Comparison of ENCODE assay signal across 20 cellular contexts in genomic region chr3:65401359-65401810, GRCh38.
DNase-seq lines count a peak whose midpoint lies in the region; ATAC-seq and TF ChIP-seq lines count a peak whose summit lies in the region.
"Had no signal": no experiment of that assay in that cellular context is flagged by ENCODE, and none has a peak within 500 bp of the region (broad histone marks: within the 10 kb centered on the region; RNA-seq: fewer than 3 reads in every experiment).

No MANE protein-coding gene starts in this region.

- no peaks in the 10 kb centered on the region for H3K9me3 Mint-ChIP-seq in T-cell
- H3K9me3 Mint-ChIP-seq: activated naive CD8-positive, alpha-beta T cell treated with anti-CD3 and anti-CD28 coated beads, Interleukin-2, amount 10 ng/mL, durations not matched to agents 7 days and 5 days; activated T-helper 2 cell treated with anti-CD3 and anti-CD28 coated beads, Interferon-gamma antibody, Interleukin-2, Interleukin-4, amounts not matched to agents 10 μg/mL and 5 μg/mL and 100 μg/mL, durations not matched to agents 14 hours and 24 hours and 36 hours had no signal

- TF ChIP-seq POLR2A in transverse colon (IDR thresholded peaks at IDR 0.05), result no peak

- no peak for TF ChIP-seq CTCF in transverse colon (IDR thresholded peaks at IDR 0.05)

- no peaks in the 10 kb centered on the region for H3K4me1 Mint-ChIP-seq in T-cell
- H3K4me1 Mint-ChIP-seq: activated naive CD8-positive, alpha-beta T cell treated with anti-CD3 and anti-CD28 coated beads, Interleukin-2, amount 10 ng/mL, durations not matched to agents 7 days and 5 days; naive thymus-derived CD4-positive, alpha-beta T cell had no signal

- no peaks in the 10 kb centered on the region for H3K27me3 ChIP-seq in NT2/D1 (ENCODE audit: insufficient read depth, insufficient read length)
- no peaks in the 10 kb centered on the region for H3K27me3 ChIP-seq in muscle layer of colon (ENCODE audit: control insufficient read depth in 1 of 2, insufficient read depth in 2 of 2, low read length in 2 of 2)
- H3K27me3 ChIP-seq in transverse colon, result no peaks in the 10 kb centered on the region
- H3K27me3 ChIP-seq in aorta (ENCODE audit: control insufficient read depth in 1 of 2, insufficient read depth in 2 of 2, low read length in 1 of 2), result no peaks in the 10 kb centered on the region
- H3K27me3 ChIP-seq: cardiac muscle cell had no signal

- H3K36me3 Mint-ChIP-seq in T-cell, result no peaks in the 10 kb centered on the region
- H3K36me3 Mint-ChIP-seq: activated naive CD8-positive, alpha-beta T cell treated with anti-CD3 and anti-CD28 coated beads, Interleukin-2, amount 10 ng/mL, durations not matched to agents 7 days and 5 days; CD8-positive, alpha-beta T cell; naive thymus-derived CD4-positive, alpha-beta T cell had no signal

- intact Hi-C loops in head of caudate nucleus (cut with DNase I), result no loop called here
- intact Hi-C loops in transverse colon (cut with DNase I; ENCODE audit: low total_unique reads), result no loop called here
- intact Hi-C loops in aorta (cut with DNase I), result no loop called here

- H3K4me3 Mint-ChIP-seq in T-cell, result no peak overlapping the region
- H3K4me3 Mint-ChIP-seq: activated naive CD8-positive, alpha-beta T cell treated with anti-CD3 and anti-CD28 coated beads, Interleukin-2, amount 10 ng/mL, durations not matched to agents 7 days and 5 days; CD8-positive, alpha-beta T cell; naive thymus-derived CD4-positive, alpha-beta T cell had no signal

- H3K27ac Mint-ChIP-seq in T-cell, result no peak overlapping the region
- H3K27ac Mint-ChIP-seq: activated naive CD8-positive, alpha-beta T cell treated with anti-CD3 and anti-CD28 coated beads, Interleukin-2, amount 10 ng/mL, durations not matched to agents 7 days and 5 days; activated T-helper 2 cell treated with anti-CD3 and anti-CD28 coated beads, Interferon-gamma antibody, Interleukin-2, Interleukin-4, amounts not matched to agents 10 μg/mL and 5 μg/mL and 100 μg/mL, durations not matched to agents 14 hours and 24 hours and 36 hours; CD8-positive, alpha-beta T cell; naive thymus-derived CD4-positive, alpha-beta T cell had no signal

- in situ Hi-C loops in transverse colon (cut with MboI; ENCODE audit: low pct_ligation_motif_present in 1 of 4, low pct_unique_long_range_greater_than_20kb in 1 of 4, low sequenced_read_pairs in 3 of 4), result loop anchor here in 2 of 4 donors (25.0 kb wide), 2 partner anchors 714 to 864 kb away; partner anchors contain the start of gene ADAMTS9 (in 1 of the 2)

- H3K4me3 ChIP-seq in NT2/D1 (ENCODE audit: insufficient read length, low read depth) (no peak overlapping the region), muscle layer of colon (ENCODE audit: low read depth in 1 of 2, low read length in 2 of 2) (no peak overlapping the region), transverse colon (no peak overlapping the region), aorta (ENCODE audit: low read length in 2 of 2) (no peak overlapping the region)
- H3K4me3 ChIP-seq: cardiac muscle cell, lower lobe of right lung, psoas muscle, SK-N-MC had no signal

- TF ChIP-seq EP300 in transverse colon (IDR thresholded peaks at IDR 0.05; ENCODE audit: low read depth), result no peak

- POLR2A ChIA-PET in T-cell (lab: Charles Lee), result no interaction called here

- H3K27ac ChIP-seq in muscle layer of colon (ENCODE audit: low read depth, low read length), result peak overlapping the region; percentile 67
- H3K27ac ChIP-seq in transverse colon, result peak overlapping the region in 3 of 4 donors; percentile 41 to 62 (median 55)
- no peak overlapping the region for H3K27ac ChIP-seq in aorta (ENCODE audit: low read depth in 1 of 2, low read length in 2 of 2)
- H3K27ac ChIP-seq: cardiac muscle cell, lower lobe of right lung, psoas muscle, SK-N-MC had no signal

- CTCF ChIA-PET in T-cell (lab: Charles Lee), result interaction anchor here in 1 of 2 donors (0.6 kb wide), 1 partner anchor 42 kb away, joined by 3 read pairs; no protein-coding TSS in a partner anchor

- H3K9me3 ChIP-seq in NT2/D1 (ENCODE audit: insufficient read depth, low read length) (no peaks in the 10 kb centered on the region), muscle layer of colon (ENCODE audit: low read length) (no peaks in the 10 kb centered on the region), transverse colon (no peaks in the 10 kb centered on the region), aorta (ENCODE audit: control insufficient read depth, low read length) (no peaks in the 10 kb centered on the region)
- H3K9me3 ChIP-seq: lower lobe of right lung, psoas muscle had no signal

- H3K4me1 ChIP-seq in NT2/D1 (ENCODE audit: insufficient read depth, insufficient read length) (peaks cover 9% of the 10 kb centered on the region), muscle layer of colon (ENCODE audit: insufficient read depth, low read length) (peaks cover 22% of the 10 kb centered on the region), transverse colon (peaks cover 0 to 5% (median 0%) of the 10 kb centered on the region in 4 donors), aorta (ENCODE audit: control insufficient read depth in 1 of 2, insufficient read depth in 2 of 2, low read length in 2 of 2) (peaks cover 0 to 2% of the 10 kb centered on the region in 2 donors)
- H3K4me1 ChIP-seq: lower lobe of right lung had no signal

- no peak overlapping the region for H3K9ac ChIP-seq in NT2/D1 (ENCODE audit: insufficient read length, low read depth)
- no peak overlapping the region for H3K9ac ChIP-seq in muscle layer of colon (ENCODE audit: low read length)

- H3K27me3 Mint-ChIP-seq in T-cell, result no peaks in the 10 kb centered on the region
- H3K27me3 Mint-ChIP-seq: activated naive CD8-positive, alpha-beta T cell treated with anti-CD3 and anti-CD28 coated beads, Interleukin-2, amount 10 ng/mL, durations not matched to agents 7 days and 5 days; naive thymus-derived CD4-positive, alpha-beta T cell had no signal

- H3K36me3 ChIP-seq in NT2/D1 (ENCODE audit: insufficient read depth, insufficient read length, low read length) (no peaks in the 10 kb centered on the region), muscle layer of colon (ENCODE audit: insufficient read depth, low read length) (no peaks in the 10 kb centered on the region), transverse colon (no peaks in the 10 kb centered on the region), aorta (ENCODE audit: control insufficient read depth in 1 of 2, insufficient read depth in 2 of 2, low read length in 1 of 2) (no peaks in the 10 kb centered on the region)
- H3K36me3 ChIP-seq: cardiac muscle cell, lower lobe of right lung had no signal

- no peak for ATAC-seq in GM18873 (IDR thresholded peaks at IDR 0.05; ENCODE audit: low FRiP score, unreplicated experiment)
- ATAC-seq in aorta (ENCODE audit: low FRiP score), result no peak
- no peak for ATAC-seq in T-cell (replicated peaks in 1 of 4)
- ATAC-seq: CD8-positive, alpha-beta T cell; esophagus mucosa; lower lobe of right lung; naive thymus-derived CD4-positive, alpha-beta T cell; psoas muscle had no signal

- WGBS in transverse colon (ENCODE audit: low coverage in 1 of 2), 2 donors, result 55 to 62% methylated on average over 4 to 5 of the region's 5 CpGs
- WGBS in aorta, 2 donors, result 55 to 61% methylated on average over 5 of the region's 5 CpGs

- peak; percentile 46 for DNase-seq in NT2/D1 (ENCODE audit: low read depth, low spot score)
- peak in 27 of 42 donors; percentile 11 to 72 (median 36) for DNase-seq in head of caudate nucleus
- no peak for DNase-seq in transverse colon
- no peak for DNase-seq in aorta
- no peak for DNase-seq in T-cell
- DNase-seq: activated naive CD8-positive, alpha-beta T cell treated with anti-CD3 and anti-CD28 coated beads, Interleukin-2, amount 10 ng/mL, durations not matched to agents 7 days and 5 days; CD8-positive, alpha-beta T cell; islet precursor cell; Kasumi-1; lower lobe of right lung; naive thymus-derived CD4-positive, alpha-beta T cell; NCI-H1048; NCI-H2029; psoas muscle had no signal

Comparison
In these comparisons a context has a peak if more than half of its experiments do, and no peak if none do; other contexts are left out.
1. DNase-seq: peak in NT2/D1 (single experiment) and head of caudate nucleus (27 of 42); none in transverse colon (single experiment), aorta (0 of 2) and T-cell (0 of 34).
2. H3K27ac ChIP-seq: peak in muscle layer of colon (single experiment) and transverse colon (3 of 4); none in aorta (0 of 2).